Comparison of ENCODE assay signal across 12 cellular contexts in the genomic region with DNA sequence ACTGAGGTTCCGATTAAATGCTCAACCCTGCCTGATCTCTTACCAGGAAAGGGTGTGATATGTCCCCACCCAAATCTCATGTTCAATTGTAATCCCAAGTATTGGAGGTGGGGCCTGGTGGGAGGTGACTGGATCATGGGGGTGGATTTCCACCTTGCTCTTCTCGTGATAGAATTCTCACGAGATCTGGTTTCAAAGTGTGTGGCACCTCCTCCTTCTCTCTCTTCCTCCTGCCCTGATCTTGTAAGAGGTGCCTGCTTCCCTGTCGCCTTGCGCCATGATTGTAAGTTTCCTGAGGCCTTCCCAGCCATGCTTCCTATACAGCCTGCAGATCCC. TPM values are rescaled to one million over a fixed set of nuclear protein-coding genes. Genes with fewer than 3 reads are reported as not detected.
DNase-seq lines count a peak whose midpoint lies in the region; ATAC-seq and TF ChIP-seq lines count a peak whose summit lies in the region.
"Had no signal": no experiment of that assay in that cellular context is flagged by ENCODE, and none has a peak within 500 bp of the region (broad histone marks: within the 10 kb centered on the region; RNA-seq: fewer than 3 reads in every experiment).

No MANE protein-coding gene starts in this region.

- POLR2A ChIA-PET in CD8-positive, alpha-beta T cell (lab: Charles Lee) = no interaction called here

- H3K27me3 Mint-ChIP-seq in CD8-positive, alpha-beta T cell (ENCODE audit: low read depth) = no peaks in the 10 kb centered on the region

- no peak for ATAC-seq in CD8-positive, alpha-beta T cell

- H3K4me3 ChIP-seq in CD8-positive, alpha-beta T cell (ENCODE audit: low read depth, low read length) = no peak overlapping the region
- H3K4me3 ChIP-seq in DOHH2 (ENCODE audit: low read length) (peak overlapping the region; percentile 64), mucosa of rectum (ENCODE audit: low read length in 2 of 2) (no peak overlapping the region), tibial nerve (no peak overlapping the region)
- H3K4me3 ChIP-seq: ascending aorta, prostate gland had no signal

- no peaks in the 10 kb centered on the region for H3K36me3 ChIP-seq in CD8-positive, alpha-beta T cell (ENCODE audit: insufficient read depth, low read length)
- no peaks in the 10 kb centered on the region for H3K36me3 ChIP-seq in DOHH2 (ENCODE audit: control insufficient read depth, low read length)
- no peaks in the 10 kb centered on the region for H3K36me3 ChIP-seq in mucosa of rectum (ENCODE audit: control insufficient read depth in 2 of 2, insufficient read depth in 2 of 2, low read length in 2 of 2)
- H3K36me3 ChIP-seq in tibial nerve = no peaks in the 10 kb centered on the region
- H3K36me3 ChIP-seq: ascending aorta, prostate gland had no signal

- no peaks in the 10 kb centered on the region for H3K27me3 ChIP-seq in CD8-positive, alpha-beta T cell (ENCODE audit: insufficient read depth, low read length)
- no peaks in the 10 kb centered on the region for H3K27me3 ChIP-seq in DOHH2 (ENCODE audit: control insufficient read depth, low read length)
- H3K27me3 ChIP-seq in mucosa of rectum (ENCODE audit: control insufficient read depth in 2 of 2, insufficient read depth in 2 of 2, low read length in 2 of 2) = no peaks in the 10 kb centered on the region
- H3K27me3 ChIP-seq in tibial nerve = no peaks in the 10 kb centered on the region
- H3K27me3 ChIP-seq: ascending aorta had no signal

- intact Hi-C loops in CD8-positive, alpha-beta T cell (cut with DNase I, micrococcal nuclease) = loop anchor here (5.0 kb wide), 3 partner anchors 51 to 239 kb away; a partner anchor contains a TSS

- H3K79me2 ChIP-seq in DOHH2 (ENCODE audit: control insufficient read depth, low read length) = 0 out of 2 replicates have a peak, but pooled peaks cover 3% of the 10 kb centered on the region

- no peaks in the 10 kb centered on the region for H3K9me3 Mint-ChIP-seq in CD8-positive, alpha-beta T cell

- no peaks in the 10 kb centered on the region for H3K9me2 ChIP-seq in DOHH2 (replicated peaks; ENCODE audit: control insufficient read depth, low read length)

- H3K36me3 Mint-ChIP-seq in CD8-positive, alpha-beta T cell = no peaks in the 10 kb centered on the region

- H4K20me1 ChIP-seq in DOHH2 (ENCODE audit: control insufficient read depth, insufficient read depth, low read depth, low read length) = no peaks in the 10 kb centered on the region

- 0 out of 2 replicates have a peak, but pooled peaks have one; percentile 37 for TF ChIP-seq POLR2A in Raji (IDR thresholded peaks at IDR 0.05; ENCODE audit: insufficient read depth, low read depth, low read length)
- TF ChIP-seq POLR2A in tibial nerve (IDR thresholded peaks at IDR 0.05) = no peak

- peaks cover 27% of the 10 kb centered on the region for H3F3A ChIP-seq in DOHH2 (ENCODE audit: control insufficient read depth, insufficient read depth)

- H3K9ac ChIP-seq in mucosa of rectum (ENCODE audit: low read depth in 1 of 2, low read length in 2 of 2) = peak overlapping the region in 1 of 2 donors; percentile 45

- H3K9me3 ChIP-seq in CD8-positive, alpha-beta T cell (ENCODE audit: low read length) = no peaks in the 10 kb centered on the region
- H3K9me3 ChIP-seq in DOHH2 (ENCODE audit: control insufficient read depth, insufficient read depth, low read length) (no peaks in the 10 kb centered on the region), mucosa of rectum (ENCODE audit: control insufficient read depth in 2 of 2, low read length in 2 of 2) (no peaks in the 10 kb centered on the region), tibial nerve (no peaks in the 10 kb centered on the region)
- H3K9me3 ChIP-seq: ascending aorta, prostate gland had no signal

- peak overlapping the region; percentile 93 for H3K27ac Mint-ChIP-seq in CD8-positive, alpha-beta T cell
- H3K27ac Mint-ChIP-seq: HFFc6 had no signal

- DNase-seq in CD8-positive, alpha-beta T cell = no peak
- DNase-seq in germinal center (ENCODE audit: low spot score) (no peak), globus pallidus (ENCODE audit: low spot score) (no peak), tibial nerve (ENCODE audit: low spot score in 2 of 2) (no peak)
- DNase-seq: activated CD4-positive, alpha-beta T cell treated with anti-CD3 and anti-CD28 coated beads, Interleukin-2, amount 50 U/mL, for 48 hours; HFFc6 had no signal

- WGBS in tibial nerve, 2 donors = 76 to 78% methylated on average over 5 of the region's 5 CpGs

- no peak for TF ChIP-seq EP300 in tibial nerve (IDR thresholded peaks at IDR 0.05)

- CTCF ChIA-PET in CD8-positive, alpha-beta T cell (lab: Charles Lee) = interaction anchor here (1.6 kb wide), 1 partner anchor 11 kb away, joined by 4 read pairs; no protein-coding TSS in a partner anchor

- peak overlapping the region; percentile 65 for H3K4me3 Mint-ChIP-seq in CD8-positive, alpha-beta T cell
- H3K4me3 Mint-ChIP-seq: HFFc6 had no signal

- H3K27ac ChIP-seq in CD8-positive, alpha-beta T cell (ENCODE audit: low read depth, low read length) = peak overlapping the region; percentile 79
- H3K27ac ChIP-seq in DOHH2 (ENCODE audit: low read depth, low read length) (peak overlapping the region; percentile 95), mucosa of rectum (ENCODE audit: low read depth in 2 of 2, low read length in 2 of 2) (peak overlapping the region; percentile 94 to 95), tibial nerve (no peak overlapping the region)
- H3K27ac ChIP-seq: ascending aorta, prostate gland had no signal

- peaks cover 72% of the 10 kb centered on the region for H3K4me1 Mint-ChIP-seq in CD8-positive, alpha-beta T cell (ENCODE audit: low read depth)

- H3K4me1 ChIP-seq in CD8-positive, alpha-beta T cell (ENCODE audit: insufficient read depth, low read length) = peaks cover 64% of the 10 kb centered on the region
- H3K4me1 ChIP-seq in DOHH2 (ENCODE audit: control insufficient read depth, low read length) (peaks cover 81% of the 10 kb centered on the region), mucosa of rectum (ENCODE audit: control insufficient read depth in 2 of 2, insufficient read depth in 2 of 2, low read length in 2 of 2) (peaks cover 68% of the 10 kb centered on the region in 2 donors), tibial nerve (peaks cover 0 to 14% (median 0%) of the 10 kb centered on the region in 4 donors)
- H3K4me1 ChIP-seq: ascending aorta, prostate gland had no signal

- H3K4me2 ChIP-seq in DOHH2 (ENCODE audit: low read length) = peak overlapping the region; percentile 79

- no peak for TF ChIP-seq CTCF in CD8-positive, alpha-beta T cell (IDR thresholded peaks at IDR 0.05)
- TF ChIP-seq CTCF in DOHH2 (IDR thresholded peaks at IDR 0.05; ENCODE audit: low read depth, low read length, poor library complexity, severe bottlenecking) (no peak), tibial nerve (IDR thresholded peaks at IDR 0.05) (no peak)

RNA-seq across cellular contexts. Expression of a gene that starts 34.9 kb away (rescaled TPM):
- total RNA-seq in CD8-positive, alpha-beta T cell = under 1 TPM in 1 of 2 experiments, not detected in 1; 0.16 TPM
- 1 to 10 TPM in 1 of 4 donors, under 1 TPM in 1, not detected in 2; 0.21 to 1.7 TPM for total RNA-seq in tibial nerve
- total RNA-seq: ascending aorta, HFFc6, M059J had no signal

RNA-seq across cellular contexts. Expression of a gene that starts 52.5 kb away (rescaled TPM):
- 10 to 100 TPM; 24.2 to 25.9 TPM for total RNA-seq in CD8-positive, alpha-beta T cell
- total RNA-seq in tibial nerve = 1 to 10 TPM; 4.4 to 6.7 (median 5.0) TPM
- total RNA-seq: HFFc6 had no signal

RNA-seq across cellular contexts. Expression of a gene that starts 57.5 kb away (rescaled TPM):
- 10 to 100 TPM; 62.9 to 63.4 TPM for total RNA-seq in CD8-positive, alpha-beta T cell
- total RNA-seq in tibial nerve = 1 to 10 TPM in 1 of 4 donors, under 1 TPM in 2, not detected in 1; 0.59 to 5.9 (median 0.90) TPM
- total RNA-seq: HFFc6, M059J had no signal

Comparison
In these comparisons a context has a peak if more than half of its experiments do, and no peak if none do; other contexts are left out.
1. H3K27ac ChIP-seq: peak in CD8-positive, alpha-beta T cell (single experiment), DOHH2 (single experiment) and mucosa of rectum (2 of 2); none in tibial nerve (0 of 4).
2. RNA of a gene that starts 57.5 kb away (total RNA-seq): 62.9 to 63.4 TPM in CD8-positive, alpha-beta T cell; 0.59 to 5.9 TPM in tibial nerve; every median in the first group is over 4 times any median in the second.